Comparison of ENCODE assay signal across 1 cellular context in the genomic region with DNA sequence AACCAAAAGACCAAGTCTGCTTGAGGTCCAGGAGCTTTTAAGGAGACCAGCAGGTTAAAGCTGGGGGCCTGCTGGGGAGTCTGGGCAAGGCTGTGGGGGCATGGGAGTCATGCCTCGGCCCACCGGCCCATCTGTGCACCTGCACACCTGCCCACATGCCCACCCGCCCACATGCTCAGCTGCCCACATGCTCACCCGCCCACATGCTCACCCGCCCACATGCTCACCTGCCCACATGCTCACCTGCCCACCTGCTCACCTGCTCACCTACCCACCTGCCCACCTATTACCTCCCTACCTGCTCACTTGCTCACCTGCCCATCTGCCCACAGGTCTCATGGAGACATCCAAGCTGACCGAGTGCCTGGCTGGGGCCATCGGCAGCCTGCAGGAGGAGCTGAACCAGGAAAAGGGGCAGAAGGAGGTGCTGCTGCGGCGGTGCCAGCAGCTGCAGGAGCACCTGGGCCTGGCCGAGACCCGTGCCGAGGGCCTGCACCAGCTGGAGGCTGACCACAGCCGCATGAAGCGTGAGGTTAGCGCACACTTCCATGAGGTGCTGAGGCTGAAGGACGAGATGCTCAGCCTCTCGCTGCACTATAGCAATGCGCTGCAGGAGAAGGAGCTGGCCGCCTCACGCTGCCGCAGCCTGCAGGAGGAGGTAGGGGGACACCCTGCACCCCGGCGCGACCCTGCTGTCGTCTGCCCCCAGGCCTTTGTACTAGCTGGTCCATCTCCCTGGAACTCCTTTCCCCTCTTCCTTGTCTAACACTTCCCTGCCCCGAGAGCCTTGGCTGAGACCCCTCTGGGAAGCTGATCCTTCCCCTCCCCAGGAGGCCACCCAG.
TF ChIP-seq lines count a peak whose summit lies in the region.

No MANE protein-coding gene starts in this region.

TF ChIP-seq in HepG2, 621 proteins besides CTCF, POLR2A, EP300 and RAD21:
- TF ChIP-seq MED13 (CRISPR knock-in tag; IDR thresholded peaks at IDR 0.05) (no peak), AGO2 (optimal IDR thresholded peaks at IDR 0.05; ENCODE audit: low read depth, low read length) (no peak), SIX4 (CRISPR knock-in tag; IDR thresholded peaks at IDR 0.05) (no peak)
- TF ChIP-seq, protein P1, sequence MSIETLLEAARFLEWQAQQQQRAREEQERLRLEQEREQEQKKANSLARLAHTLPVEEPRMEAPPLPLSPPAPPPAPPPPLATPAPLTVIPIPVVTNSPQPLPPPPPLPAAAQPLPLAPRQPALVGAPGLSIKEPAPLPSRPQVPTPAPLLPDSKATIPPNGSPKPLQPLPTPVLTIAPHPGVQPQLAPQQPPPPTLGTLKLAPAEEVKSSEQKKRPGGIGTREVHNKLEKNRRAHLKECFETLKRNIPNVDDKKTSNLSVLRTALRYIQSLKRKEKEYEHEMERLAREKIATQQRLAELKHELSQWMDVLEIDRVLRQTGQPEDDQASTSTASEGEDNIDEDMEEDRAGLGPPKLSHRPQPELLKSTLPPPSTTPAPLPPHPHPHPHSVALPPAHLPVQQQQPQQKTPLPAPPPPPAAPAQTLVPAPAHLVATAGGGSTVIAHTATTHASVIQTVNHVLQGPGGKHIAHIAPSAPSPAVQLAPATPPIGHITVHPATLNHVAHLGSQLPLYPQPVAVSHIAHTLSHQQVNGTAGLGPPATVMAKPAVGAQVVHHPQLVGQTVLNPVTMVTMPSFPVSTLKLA (IDR thresholded peaks at IDR 0.05), result peak; percentile 59
- TF ChIP-seq, protein P2, sequence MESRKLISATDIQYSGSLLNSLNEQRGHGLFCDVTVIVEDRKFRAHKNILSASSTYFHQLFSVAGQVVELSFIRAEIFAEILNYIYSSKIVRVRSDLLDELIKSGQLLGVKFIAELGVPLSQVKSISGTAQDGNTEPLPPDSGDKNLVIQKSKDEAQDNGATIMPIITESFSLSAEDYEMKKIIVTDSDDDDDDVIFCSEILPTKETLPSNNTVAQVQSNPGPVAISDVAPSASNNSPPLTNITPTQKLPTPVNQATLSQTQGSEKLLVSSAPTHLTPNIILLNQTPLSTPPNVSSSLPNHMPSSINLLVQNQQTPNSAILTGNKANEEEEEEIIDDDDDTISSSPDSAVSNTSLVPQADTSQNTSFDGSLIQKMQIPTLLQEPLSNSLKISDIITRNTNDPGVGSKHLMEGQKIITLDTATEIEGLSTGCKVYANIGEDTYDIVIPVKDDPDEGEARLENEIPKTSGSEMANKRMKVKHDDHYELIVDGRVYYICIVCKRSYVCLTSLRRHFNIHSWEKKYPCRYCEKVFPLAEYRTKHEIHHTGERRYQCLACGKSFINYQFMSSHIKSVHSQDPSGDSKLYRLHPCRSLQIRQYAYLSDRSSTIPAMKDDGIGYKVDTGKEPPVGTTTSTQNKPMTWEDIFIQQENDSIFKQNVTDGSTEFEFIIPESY (CRISPR knock-in tag; IDR thresholded peaks at IDR 0.05), result peak; percentile 83
TF ChIP-seq in HepG2: peak in this region for 2.
